ENCODE assay signal across 1 cellular context in genomic region chr9:78406933-78407332, GRCh38.
TF ChIP-seq lines count a peak whose summit lies in the region.

No MANE protein-coding gene starts in this region.

TF ChIP-seq in HepG2, 621 proteins besides CTCF, POLR2A, EP300 and RAD21 (continued from another document and continues in another):
- TF ChIP-seq ZNF646 (CRISPR knock-in tag; IDR thresholded peaks at IDR 0.05), result no peak
- no peak for TF ChIP-seq ZNF83 (CRISPR knock-in tag; IDR thresholded peaks at IDR 0.05; ENCODE audit: borderline replicate concordance)
- TF ChIP-seq ZNF460 (CRISPR knock-in tag; IDR thresholded peaks at IDR 0.05; ENCODE audit: borderline replicate concordance), result peak; percentile 32; the same call in 1 of the 2 replicates
- no peak for TF ChIP-seq ZNF513 (CRISPR knock-in tag; conservative IDR thresholded peaks at IDR 0.05)
- TF ChIP-seq BRD4 (CRISPR knock-in tag; IDR thresholded peaks at IDR 0.05), result no peak
- TF ChIP-seq NFYB (CRISPR knock-in tag; IDR thresholded peaks at IDR 0.05), result no peak
- no peak for TF ChIP-seq ZNF570 (CRISPR knock-in tag; IDR thresholded peaks at IDR 0.05; ENCODE audit: borderline replicate concordance)
- no peak for TF ChIP-seq ZNF10 (CRISPR knock-in tag; IDR thresholded peaks at IDR 0.05; ENCODE audit: borderline replicate concordance, low read depth)
- no peak for TF ChIP-seq HNRNPH1 (optimal IDR thresholded peaks at IDR 0.05; ENCODE audit: low read depth, low read length)
- TF ChIP-seq IRF9 (CRISPR knock-in tag; IDR thresholded peaks at IDR 0.05; ENCODE audit: borderline replicate concordance), result no peak
- peak in 1 of 2 experiments; percentile 68; a peak in 2 of 4 replicates for TF ChIP-seq KLF16 (CRISPR knock-in tag; IDR thresholded peaks at IDR 0.05)
- no peak for TF ChIP-seq TAF1 (CRISPR knock-in tag; IDR thresholded peaks at IDR 0.05)
- TF ChIP-seq ZNF549 (CRISPR knock-in tag; IDR thresholded peaks at IDR 0.05), result no peak
- TF ChIP-seq DNMT1 (CRISPR knock-in tag; IDR thresholded peaks at IDR 0.05), result no peak
- no peak for TF ChIP-seq TGIF2 (CRISPR knock-in tag; IDR thresholded peaks at IDR 0.05)
- no peak for TF ChIP-seq ZNF143 (CRISPR knock-in tag; IDR thresholded peaks at IDR 0.05)
- TF ChIP-seq CREB1 (IDR thresholded peaks at IDR 0.05), result no peak
- peak; percentile 51; the same call in 1 of the 2 replicates for TF ChIP-seq CREB1 (CRISPR knock-in tag; IDR thresholded peaks at IDR 0.05)
- no peak for TF ChIP-seq MAFF (IDR thresholded peaks at IDR 0.05; ENCODE audit: low read depth, low read length)
- TF ChIP-seq IRX3 (CRISPR knock-in tag; IDR thresholded peaks at IDR 0.05; ENCODE audit: borderline replicate concordance, low read depth), result no peak
- no peak for TF ChIP-seq TEF (CRISPR knock-in tag; IDR thresholded peaks at IDR 0.05)
- no peak for TF ChIP-seq ZNF7 (CRISPR knock-in tag; IDR thresholded peaks at IDR 0.05)
- no peak for TF ChIP-seq CENPT (CRISPR knock-in tag; IDR thresholded peaks at IDR 0.05; ENCODE audit: low read depth)
- no peak for TF ChIP-seq HIVEP1 (CRISPR knock-in tag; IDR thresholded peaks at IDR 0.05)
- no peak for TF ChIP-seq NFAT5 (CRISPR knock-in tag; IDR thresholded peaks at IDR 0.05)
- TF ChIP-seq ZNF33B (CRISPR knock-in tag; IDR thresholded peaks at IDR 0.05), result no peak
- peak; percentile 61; the same call in 1 of the 2 replicates for TF ChIP-seq HHEX (CRISPR knock-in tag; IDR thresholded peaks at IDR 0.05)
- TF ChIP-seq KDM1A (CRISPR knock-in tag; IDR thresholded peaks at IDR 0.05), result no peak
- no peak for TF ChIP-seq ZSCAN29 (CRISPR knock-in tag; conservative IDR thresholded peaks at IDR 0.05)
- TF ChIP-seq NCOA5 (CRISPR knock-in tag; IDR thresholded peaks at IDR 0.05), result no peak
- no peak for TF ChIP-seq ZNF180 (CRISPR knock-in tag; IDR thresholded peaks at IDR 0.05; ENCODE audit: borderline replicate concordance, low read depth)
- no peak for TF ChIP-seq ZNF788 (CRISPR knock-in tag; IDR thresholded peaks at IDR 0.05; ENCODE audit: borderline replicate concordance)
- TF ChIP-seq ZSCAN9 (CRISPR knock-in tag; IDR thresholded peaks at IDR 0.05; ENCODE audit: borderline replicate concordance), result 0 out of 2 replicates have a peak, but pooled peaks have one; percentile 64
- no peak for TF ChIP-seq ZNF775 (CRISPR knock-in tag; IDR thresholded peaks at IDR 0.05; ENCODE audit: borderline replicate concordance)
- no peak for TF ChIP-seq ZNF354B (CRISPR knock-in tag; IDR thresholded peaks at IDR 0.05)
- no peak for TF ChIP-seq PBX2 (CRISPR knock-in tag; IDR thresholded peaks at IDR 0.05)
- no peak for TF ChIP-seq ZSCAN20 (CRISPR knock-in tag; IDR thresholded peaks at IDR 0.05; ENCODE audit: borderline replicate concordance)
- TF ChIP-seq MLXIP (CRISPR knock-in tag; IDR thresholded peaks at IDR 0.05; ENCODE audit: borderline replicate concordance), result no peak
- no peak for TF ChIP-seq ZNF276 (CRISPR knock-in tag; IDR thresholded peaks at IDR 0.05; ENCODE audit: low read depth)
- no peak for TF ChIP-seq ZFP36L2 (CRISPR knock-in tag; IDR thresholded peaks at IDR 0.05)
- no peak for TF ChIP-seq ZIK1 (CRISPR knock-in tag; IDR thresholded peaks at IDR 0.05; ENCODE audit: borderline replicate concordance, low read depth)
